ENCODE assay signal across 14 cellular contexts in the genomic region with DNA sequence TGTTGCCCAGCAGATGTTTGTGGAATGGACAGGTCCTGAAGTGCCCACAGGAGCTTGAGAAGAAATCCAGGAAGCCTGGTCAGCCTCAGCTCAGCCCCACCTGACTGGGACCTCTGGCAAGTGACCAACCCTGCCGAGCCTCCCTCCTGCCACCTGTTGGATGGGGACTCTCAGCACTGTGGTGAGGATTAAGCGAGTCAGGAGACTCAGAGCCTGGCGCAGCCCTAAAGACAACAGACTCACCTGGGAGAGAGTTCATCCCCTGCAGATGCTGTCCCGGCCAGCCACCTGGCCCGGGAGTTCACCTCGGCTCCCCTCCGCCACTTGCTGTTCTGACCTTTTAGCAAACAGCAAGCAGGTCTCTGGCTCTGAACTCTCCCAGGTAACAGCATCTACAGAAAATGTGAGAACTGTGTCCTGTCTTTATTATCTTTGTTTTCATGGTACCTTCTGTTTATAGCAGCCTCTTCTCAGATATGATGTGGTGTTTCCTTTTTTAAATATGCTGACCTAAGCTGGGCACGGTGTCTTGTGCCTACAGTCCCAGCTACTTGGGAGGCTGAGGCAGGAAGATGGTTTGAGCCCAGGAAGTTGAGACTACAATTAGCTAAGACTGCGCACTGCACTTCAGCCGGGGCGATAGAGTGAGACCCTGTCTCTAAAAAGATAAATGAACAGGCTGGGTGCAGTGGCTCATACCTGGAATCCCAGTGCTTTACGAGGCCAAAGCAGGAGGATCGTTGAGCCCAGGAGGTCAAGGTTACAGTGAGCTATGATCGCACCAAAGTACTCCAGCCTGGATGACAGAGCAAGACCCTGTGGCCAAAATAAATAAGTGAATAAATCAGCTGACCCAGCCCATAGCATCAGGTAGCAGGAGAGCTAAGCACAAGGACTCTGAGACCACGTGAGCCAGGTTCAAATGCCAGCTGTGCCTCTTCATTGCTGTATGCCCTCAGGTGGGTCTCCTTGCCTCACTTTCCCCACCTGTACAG. TPM values are rescaled to one million over a fixed set of nuclear protein-coding genes. Genes with fewer than 3 reads are reported as not detected.
DNase-seq lines count a peak whose midpoint lies in the region; ATAC-seq, FAIRE-seq and TF ChIP-seq lines count a peak whose summit lies in the region.
"Had no signal": no experiment of that assay in that cellular context is flagged by ENCODE, and none has a peak within 500 bp of the region (broad histone marks: within the 10 kb centered on the region; RNA-seq: fewer than 3 reads in every experiment).

No MANE protein-coding gene starts in this region.

- in situ Hi-C loops in K562 (cut with MboI), result no loop called here

- peak overlapping the region in 1 of 2 experiments; percentile 46; a peak in 2 of 4 replicates for H3K9ac ChIP-seq in K562 (ENCODE audit: insufficient read depth in 1 of 2, low read depth in 2 of 2, low read length in 2 of 2)

- CTCF ChIA-PET in K562 (lab: Yijun Ruan, JAX; ENCODE audit: low intra/inter-chr PET ratio), result interaction anchor here (0.6 kb wide), 1 partner anchor 30 kb away, joined by 3 read pairs; no protein-coding TSS in a partner anchor

- H3K27ac ChIP-seq in K562 (ENCODE audit: extremely low read depth, low read depth, low read length), result no peak overlapping the region
- H3K27ac ChIP-seq: esophagus muscularis mucosa had no signal

- H3K4me2 ChIP-seq in K562 (ENCODE audit: insufficient read depth, low read length), result no peak overlapping the region

- intact Hi-C loops in K562 (cut with micrococcal nuclease), result loop anchor here (5.0 kb wide), 2 partner anchors 93 to 168 kb away; no protein-coding TSS in a partner anchor
- intact Hi-C loops in mucosa of descending colon (cut with DNase I, micrococcal nuclease), result no loop called here
- intact Hi-C loops in posterior cingulate gyrus (cut with DNase I), result no loop called here

- no peak for FAIRE-seq in K562 (lab: Jason Lieb, UNC)
- FAIRE-seq: GM19239 had no signal

- no peak for TF ChIP-seq POLR2A in K562 (conservative IDR thresholded peaks at IDR 0.05)

- TF ChIP-seq RAD21 in K562 (CRISPR knock-in tag; conservative IDR thresholded peaks at IDR 0.05 in 1 of 2, IDR thresholded peaks at IDR 0.05 in 1 of 2), result peak in 1 of 2 experiments; percentile 33; a peak in 2 of 4 replicates

- POLR2A ChIA-PET in K562 (lab: Yijun Ruan, JAX), result interaction anchor here (0.6 to 2.2 kb wide), 4 partner anchors 13 to 78 kb away, joined by 3 to 9 read pairs (median 4); no protein-coding TSS in a partner anchor

- H3K4me1 ChIP-seq in K562 (replicated peaks in 1 of 2; ENCODE audit: control insufficient read depth in 2 of 2, insufficient read depth in 2 of 2, low read length in 2 of 2), result peaks cover 46 to 69% of the 10 kb centered on the region in 2 experiments
- peaks cover 13% of the 10 kb centered on the region for H3K4me1 ChIP-seq in mucosa of descending colon (ENCODE audit: low read depth)

- 55% methylated on average over 15 of the region's 15 CpGs for WGBS in K562 (ENCODE audit: insufficient coverage, low coverage, missing lambda C conversion rate)

- no peaks in the 10 kb centered on the region for H4K20me1 ChIP-seq in K562 (replicated peaks; ENCODE audit: control insufficient read depth, insufficient read depth, low read length)

- TF ChIP-seq CTCF in K562 (IDR thresholded peaks at IDR 0.05 in 2 of 3, conservative IDR thresholded peaks at IDR 0.05 in 1 of 3; ENCODE audit: insufficient read depth in 2 of 3, low read depth in 1 of 3, low read length in 3 of 3) (peak; percentile 45 to 55 (median 54); a peak in 5 of 6 replicates), mucosa of descending colon (IDR thresholded peaks at IDR 0.05) (peak; percentile 18)

- H3K4me3 ChIP-seq in K562, result no peak overlapping the region
- H3K4me3 ChIP-seq in mucosa of descending colon, result no peak overlapping the region
- H3K4me3 ChIP-seq: esophagus muscularis mucosa had no signal

- no peak for TF ChIP-seq EP300 in K562 (IDR thresholded peaks at IDR 0.05; ENCODE audit: low read length)

- no peaks in the 10 kb centered on the region for H3K27me3 ChIP-seq in K562 (ENCODE audit: control insufficient read depth in 2 of 2, insufficient read depth in 2 of 2, low read length in 2 of 2)

- BruUV-seq in K562 (replicated peaks; lab: Mats Ljungman, UMichigan), result no TSS peak

- peak; percentile 71 for DNase-seq in COLO668 (lab: John Stamatoyannopoulos, UW; ENCODE audit: unreplicated experiment)
- peak; percentile 72 for DNase-seq in LoVo (ENCODE audit: low spot score)
- DNase-seq in K562 (ENCODE audit: extremely low read depth in 1 of 4, low spot score in 3 of 4), result peak in 2 of 4 experiments; percentile 48 to 61
- peak; percentile 73 to 82 (median 79) for DNase-seq in mucosa of descending colon
- no peak for DNase-seq in epidermal melanocyte (ENCODE audit: insufficient read length, low spot score)
- DNase-seq in posterior cingulate gyrus, result no peak
- DNase-seq in NCI-H1048 (lab: John Stamatoyannopoulos, UW), result no peak
- DNase-seq: activated B cell treated with CpG ODN at 0.5 μM for 24 hours; activated naive CD8-positive, alpha-beta T cell treated with anti-CD3 and anti-CD28 coated beads, Interleukin-2, amount 10 ng/mL, durations not matched to agents 7 days and 5 days; DND-41; NCI-H187 treated with DMSO at 0.1 percent for 48 hours had no signal

- H3K36me3 ChIP-seq in K562 (ENCODE audit: control insufficient read depth, insufficient read depth, low read length) (no peaks in the 10 kb centered on the region), mucosa of descending colon (ENCODE audit: low read depth) (no peaks in the 10 kb centered on the region)
- H3K36me3 ChIP-seq: esophagus muscularis mucosa had no signal

- no peaks in the 10 kb centered on the region for H3K9me1 ChIP-seq in K562 (ENCODE audit: control insufficient read depth, insufficient read depth, low read length)

- H3K79me2 ChIP-seq in K562 (ENCODE audit: control insufficient read depth, insufficient read depth, low read length), result no peaks in the 10 kb centered on the region

- H3K9me3 ChIP-seq in K562 (replicated peaks; ENCODE audit: control insufficient read depth, insufficient read depth, low read depth, low read length) (no peaks in the 10 kb centered on the region), mucosa of descending colon (no peaks in the 10 kb centered on the region)
- H3K9me3 ChIP-seq: esophagus muscularis mucosa had no signal

- H2AFZ ChIP-seq in K562 (ENCODE audit: low read depth, low read length), result peak overlapping the region; percentile 34; the same call in 1 of the 2 replicates

- peak; percentile 60 for ATAC-seq in K562
- ATAC-seq in mucosa of descending colon, result peak; percentile 80
- no peak for ATAC-seq in HG03108 (IDR thresholded peaks at IDR 0.05; ENCODE audit: unreplicated experiment)

TF ChIP-seq in K562, 482 proteins besides CTCF, POLR2A, EP300 and RAD21 (continues in another document):
- TF ChIP-seq MAFK (IDR thresholded peaks at IDR 0.05; ENCODE audit: low read length) (peak; percentile 29; the same call in 1 of the 2 replicates), KDM4B (IDR thresholded peaks at IDR 0.05; ENCODE audit: borderline replicate concordance in 2 of 2, low read depth in 1 of 2) (0 out of 4 replicates have a peak, but pooled peaks of 1 of the 2 experiments have one; percentile 26), KLF16 (IDR thresholded peaks at IDR 0.05) (0 out of 2 replicates have a peak, but pooled peaks have one; percentile 15), SAP30 (IDR thresholded peaks at IDR 0.05; ENCODE audit: borderline replicate concordance, insufficient read depth, low read depth, low read length, poor library complexity, severe bottlenecking) (no peak), C11orf30 (IDR thresholded peaks at IDR 0.05; ENCODE audit: low read depth) (peak; percentile 56), BDP1 (IDR thresholded peaks at IDR 0.05; ENCODE audit: insufficient read depth, insufficient read length) (no peak)
- TF ChIP-seq, protein P1, sequence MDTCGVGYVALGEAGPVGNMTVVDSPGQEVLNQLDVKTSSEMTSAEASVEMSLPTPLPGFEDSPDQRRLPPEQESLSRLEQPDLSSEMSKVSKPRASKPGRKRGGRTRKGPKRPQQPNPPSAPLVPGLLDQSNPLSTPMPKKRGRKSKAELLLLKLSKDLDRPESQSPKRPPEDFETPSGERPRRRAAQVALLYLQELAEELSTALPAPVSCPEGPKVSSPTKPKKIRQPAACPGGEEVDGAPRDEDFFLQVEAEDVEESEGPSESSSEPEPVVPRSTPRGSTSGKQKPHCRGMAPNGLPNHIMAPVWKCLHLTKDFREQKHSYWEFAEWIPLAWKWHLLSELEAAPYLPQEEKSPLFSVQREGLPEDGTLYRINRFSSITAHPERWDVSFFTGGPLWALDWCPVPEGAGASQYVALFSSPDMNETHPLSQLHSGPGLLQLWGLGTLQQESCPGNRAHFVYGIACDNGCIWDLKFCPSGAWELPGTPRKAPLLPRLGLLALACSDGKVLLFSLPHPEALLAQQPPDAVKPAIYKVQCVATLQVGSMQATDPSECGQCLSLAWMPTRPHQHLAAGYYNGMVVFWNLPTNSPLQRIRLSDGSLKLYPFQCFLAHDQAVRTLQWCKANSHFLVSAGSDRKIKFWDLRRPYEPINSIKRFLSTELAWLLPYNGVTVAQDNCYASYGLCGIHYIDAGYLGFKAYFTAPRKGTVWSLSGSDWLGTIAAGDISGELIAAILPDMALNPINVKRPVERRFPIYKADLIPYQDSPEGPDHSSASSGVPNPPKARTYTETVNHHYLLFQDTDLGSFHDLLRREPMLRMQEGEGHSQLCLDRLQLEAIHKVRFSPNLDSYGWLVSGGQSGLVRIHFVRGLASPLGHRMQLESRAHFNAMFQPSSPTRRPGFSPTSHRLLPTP (IDR thresholded peaks at IDR 0.05; ENCODE audit: borderline replicate concordance, extremely low read depth, insufficient read length), result no peak

RNA-seq across cellular contexts. Expression of a gene that starts 32.4 kb away (rescaled TPM):
- 361 and 756 TPM in 2 replicates for total RNA-seq in K562 (2011; cell fraction: chromatin; rRNA removed; ENCODE audit: low replicate concordance)
- total RNA-seq in K562 (2011; cell fraction: nucleolus; rRNA removed), result 315 and 326 TPM in 2 replicates
- 358 and 388 TPM in 2 replicates for total RNA-seq in K562 (2011; cell fraction: nucleoplasm; rRNA removed)
- 106 and 223 TPM in 2 replicates for total RNA-seq in K562 (2014; rRNA removed)
- 79.6 and 90.2 TPM in 2 replicates for total RNA-seq in K562 (2014; rRNA removed; fragmentation: Illumina TruSeq; extraction: Trizol)
- total RNA-seq in K562 (2015; rRNA removed; fragmentation: Illumina TruSeq; extraction: Trizol), result 91.9 and 93.2 TPM in 2 replicates
- total RNA-seq in K562 (2021), result 194 and 203 TPM in 2 replicates
- polyA plus RNA-seq in K562 (2011; rRNA removed), result 71.4 and 100 TPM in 2 replicates
- 56.5 and 73.9 TPM in 2 replicates for polyA plus RNA-seq in K562 (2011; cell fraction: cytosol; rRNA removed)
- 434 and 457 TPM in 2 replicates for polyA plus RNA-seq in K562 (2011; cell fraction: nucleus; rRNA removed)
- polyA plus RNA-seq in K562 (2012), result 52.3 and 64.9 TPM in 2 replicates
- polyA plus RNA-seq in K562 (2014; fragmentation: Illumina TruSeq; extraction: Trizol), result 121 and 139 TPM in 2 replicates
- 10 to 100 TPM; 12.3 to 14.8 TPM for polyA plus RNA-seq in K562 (2014; fragmentation: Nextera tagmentation; extraction: Ambion mirVana)
- 111 and 129 TPM in 2 replicates for polyA plus RNA-seq in K562 (2014; rRNA removed)
- polyA minus RNA-seq in K562 (2011; rRNA and poly(A)+ RNA removed), result 75.5 and 106 TPM in 2 replicates
- 40.8 and 83.0 TPM in 2 replicates for polyA minus RNA-seq in K562 (2011; cell fraction: cytosol; rRNA and poly(A)+ RNA removed)
- polyA minus RNA-seq in K562 (2011; cell fraction: nucleus; rRNA and poly(A)+ RNA removed), result 138 and 192 TPM in 2 replicates
- total RNA-seq in mucosa of descending colon, result 10 to 100 TPM in 2 of 3 donors, 1 to 10 TPM in 1; 4.4 to 11.2 (median 10.5) TPM

Comparison
In these comparisons a context has a peak if more than half of its experiments do, and no peak if none do; other contexts are left out.
1. DNase-seq: peak in COLO668 (single experiment), LoVo (single experiment) and mucosa of descending colon (3 of 3); none in epidermal melanocyte (single experiment), posterior cingulate gyrus (0 of 10) and NCI-H1048 (single experiment).
2. RNA of a gene that starts 32.4 kb away (total RNA-seq): 79.6 to 756 TPM in K562; 4.4 to 11.2 TPM in mucosa of descending colon; every median in the first group is over 4 times any median in the second.